Comparison of ENCODE assay signal across 20 cellular contexts in genomic region chr13:21717817-21718216, GRCh38. TPM values are rescaled to one million over a fixed set of nuclear protein-coding genes. Genes with fewer than 3 reads are reported as not detected.
DNase-seq lines count a peak whose midpoint lies in the region; ATAC-seq lines count a peak whose summit lies in the region.
"Had no signal": no experiment of that assay in that cellular context is flagged by ENCODE, and none has a peak within 500 bp of the region (broad histone marks: within the 10 kb centered on the region; RNA-seq: fewer than 3 reads in every experiment).

No MANE protein-coding gene starts in this region.

- no CpG with 5 or more reads among the region's 4 CpGs for WGBS in neuronal stem cell (ENCODE audit: extremely low coverage in 2 of 2, insufficient read length in 2 of 2, insufficient replicate concordance in 1 of 2), 2 donors

- no peak overlapping the region for H3K27ac ChIP-seq in neuronal stem cell (replicated peaks; ENCODE audit: low read length)
- H3K27ac ChIP-seq: brain microvascular endothelial cell, HL-60, Peyer's patch, SK-N-MC had no signal

- H3K27me3 ChIP-seq in H7 (ENCODE audit: control insufficient read depth, insufficient read depth, low read length) = no peaks in the 10 kb centered on the region
- H3K27me3 ChIP-seq in neuronal stem cell (ENCODE audit: control insufficient read depth in 3 of 3, insufficient read depth in 3 of 3, low read depth in 1 of 3, low read length in 3 of 3) = peaks cover 0 to 20% (median 0%) of the 10 kb centered on the region in 3 experiments
- H3K27me3 ChIP-seq: brain microvascular endothelial cell, Peyer's patch had no signal

- no peak overlapping the region for H3K4me2 ChIP-seq in neuronal stem cell (ENCODE audit: insufficient read depth, low read length, poor library complexity, severe bottlenecking)

- no peak for ATAC-seq in HG03378 (IDR thresholded peaks at IDR 0.05; ENCODE audit: unreplicated experiment)
- ATAC-seq in GM21737 (IDR thresholded peaks at IDR 0.05; ENCODE audit: unreplicated experiment) = no peak
- ATAC-seq: stimulated activated memory B cell treated with anti-CD40 and anti-IgM and Interleukin-4, amounts not matched to agents 10 μg/mL and 1 μg/mL and 100 μg/mL, for 72 hours had no signal

- DNase-seq in H7 (peak; percentile 58), SW480 (ENCODE audit: low spot score) (peak; percentile 33), iPS-NIHi11 (ENCODE audit: low spot score) (peak; percentile 70), neuronal stem cell (ENCODE audit: low spot score) (no peak), COLO668 (lab: John Stamatoyannopoulos, UW; ENCODE audit: unreplicated experiment) (no peak), head of caudate nucleus (no peak)
- DNase-seq: activated CD4-positive, alpha-beta T cell treated with anti-CD3 and anti-CD28 coated beads, Interleukin-2, amount 50 U/mL, for 4 hours; activated CD8-positive, alpha-beta memory T cell treated with anti-CD3 and anti-CD28 coated beads, Interleukin-2, amount 50 U/mL, for 48 hours; brain microvascular endothelial cell; CD4-positive, alpha-beta T cell; midbrain; NCI-H1694; NCI-H345; nephron progenitor cell; Peyer's patch had no signal

- H3K4me1 ChIP-seq in neuronal stem cell (ENCODE audit: control insufficient read depth in 2 of 2, insufficient read depth in 1 of 2, low read depth in 1 of 2, low read length in 2 of 2) = peaks cover 3 to 6% of the 10 kb centered on the region in 2 donors
- H3K4me1 ChIP-seq: Peyer's patch had no signal

- no peak overlapping the region for H3K18ac ChIP-seq in neuronal stem cell (ENCODE audit: low read length)

- no peak overlapping the region for H3K14ac ChIP-seq in neuronal stem cell (ENCODE audit: low read length)

- H4K8ac ChIP-seq in neuronal stem cell (ENCODE audit: low read depth, low read length) = no peak overlapping the region

- no peaks in the 10 kb centered on the region for H3K9me3 ChIP-seq in neuronal stem cell (replicated peaks in 1 of 2; ENCODE audit: control insufficient read depth in 2 of 2, insufficient read depth in 1 of 2, low read depth in 1 of 2, low read length in 2 of 2)
- H3K9me3 ChIP-seq: Peyer's patch had no signal

- H2AFZ ChIP-seq in neuronal stem cell (ENCODE audit: low read length) = peak overlapping the region; percentile 3

- no peak overlapping the region for H2BK12ac ChIP-seq in neuronal stem cell (ENCODE audit: low read length)

- no peak overlapping the region for H2BK15ac ChIP-seq in neuronal stem cell (ENCODE audit: low read length)

- H2AK5ac ChIP-seq in neuronal stem cell (ENCODE audit: low read depth, low read length) = no peak overlapping the region

- H3K4me3 ChIP-seq in H7 (ENCODE audit: insufficient read depth, low read depth, low read length) (no peak overlapping the region), neuronal stem cell (ENCODE audit: low read length in 2 of 2) (no peak overlapping the region)
- H3K4me3 ChIP-seq: Peyer's patch, SK-N-MC had no signal

- intact Hi-C loops in head of caudate nucleus (cut with DNase I) = no loop called here

- H2BK5ac ChIP-seq in neuronal stem cell (ENCODE audit: low read length) = no peak overlapping the region

- H3K4ac ChIP-seq in neuronal stem cell (ENCODE audit: low read length) = no peak overlapping the region

- H3K36me3 ChIP-seq in H7 (replicated peaks; ENCODE audit: control insufficient read depth, insufficient read depth, low read length) (no peaks in the 10 kb centered on the region), neuronal stem cell (replicated peaks in 1 of 2; ENCODE audit: control insufficient read depth in 2 of 2, insufficient read depth in 2 of 2, low read length in 2 of 2) (no peaks in the 10 kb centered on the region)
- H3K36me3 ChIP-seq: brain microvascular endothelial cell, Peyer's patch had no signal

- H2BK120ac ChIP-seq in neuronal stem cell (ENCODE audit: low read depth, low read length) = no peak overlapping the region

- H4K91ac ChIP-seq in neuronal stem cell (ENCODE audit: low read depth, low read length, poor library complexity) = no peak overlapping the region

- H3K23ac ChIP-seq in neuronal stem cell (ENCODE audit: low read depth, low read length, poor library complexity) = no peak overlapping the region

- H3K79me1 ChIP-seq in neuronal stem cell (ENCODE audit: low read depth, low read length) = no peaks in the 10 kb centered on the region

- H3K9ac ChIP-seq in neuronal stem cell (ENCODE audit: low read depth, low read length, poor library complexity) = no peak overlapping the region

RNA-seq across cellular contexts. Expression of gene FGF9, which starts 46.9 kb away (rescaled TPM):
- 0.42 and 0.85 TPM in 2 replicates for total RNA-seq in H7 (2014; rRNA removed; shearing (Covaris generic))
- polyA plus RNA-seq in neuronal stem cell (2013, experiment 1 of 2) = 5.6 TPM
- polyA plus RNA-seq in neuronal stem cell (2013, experiment 2 of 2) = 5.9 TPM

Comparison
In these comparisons a context has a peak if more than half of its experiments do, and no peak if none do; other contexts are left out.
1. DNase-seq: peak in H7 (single experiment), SW480 (single experiment) and iPS-NIHi11 (single experiment); none in neuronal stem cell (single experiment), COLO668 (single experiment) and head of caudate nucleus (0 of 42).